In the genomic region with DNA sequence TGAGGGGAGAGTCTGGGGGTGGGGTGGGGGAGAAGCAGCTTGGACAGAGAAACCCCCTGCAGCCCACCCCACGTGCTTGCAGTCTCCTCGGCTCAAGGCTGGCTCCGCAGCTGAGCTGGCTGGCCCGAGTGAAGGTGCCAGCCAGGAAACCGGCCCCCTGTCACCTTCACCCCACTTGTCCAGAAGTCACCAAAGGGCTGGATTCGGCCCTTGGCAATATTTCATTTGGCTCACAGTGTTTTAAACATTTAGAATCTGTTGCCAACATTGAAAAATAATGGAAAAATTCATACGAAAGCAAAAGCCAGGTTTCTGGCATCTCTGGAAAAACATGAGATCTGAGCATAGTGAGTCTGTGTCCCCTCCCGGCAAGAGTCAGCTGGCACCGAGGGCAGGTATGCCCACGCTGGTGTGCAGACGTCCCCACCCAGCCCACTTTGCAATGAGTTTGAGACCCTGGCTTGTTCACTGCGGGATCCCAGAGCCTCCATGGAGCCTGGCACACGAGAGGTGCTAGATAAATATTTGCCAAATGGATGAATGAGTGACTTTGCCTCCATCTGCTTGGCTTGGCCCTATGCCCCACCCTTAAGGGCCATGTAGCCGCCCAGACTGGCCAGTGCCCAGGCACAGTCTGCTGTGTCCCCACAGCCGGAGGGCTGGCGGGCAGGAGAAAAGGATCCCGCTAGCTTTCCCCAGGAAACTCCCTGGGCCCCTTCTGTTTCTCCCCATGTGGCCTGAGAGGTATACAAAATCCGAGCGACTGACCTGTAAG, we compare ENCODE assay signal across 19 cellular contexts. TPM values are rescaled to one million over a fixed set of nuclear protein-coding genes. Genes with fewer than 3 reads are reported as not detected.
DNase-seq lines count a peak whose midpoint lies in the region; TF ChIP-seq lines count a peak whose summit lies in the region.
"Had no signal": no experiment of that assay in that cellular context is flagged by ENCODE, and none has a peak within 500 bp of the region (broad histone marks: within the 10 kb centered on the region; RNA-seq: fewer than 3 reads in every experiment).

No MANE protein-coding gene starts in this region.

- peak; percentile 44 for DNase-seq in COR-L47 (lab: John Stamatoyannopoulos, UW)
- DNase-seq in NCI-H2196 treated with DMSO at 0.1 percent for 48 hours (lab: John Stamatoyannopoulos, UW; ENCODE audit: unreplicated experiment), result peak; percentile 44
- DNase-seq in cerebellar cortex (ENCODE audit: low spot score), result peak; percentile 91
- DNase-seq in neural crest cell (ENCODE audit: low read depth, low spot score), result no peak
- DNase-seq in NCI-H748 treated with DMSO at 0.1 percent for 48 hours (lab: John Stamatoyannopoulos, UW), result no peak
- no peak for DNase-seq in activated naive CD8-positive, alpha-beta T cell treated with anti-CD3 and anti-CD28 coated beads for 36 hours
- DNase-seq in suprapubic skin (ENCODE audit: low spot score in 2 of 2), result no peak
- no peak for DNase-seq in 8988T
- DNase-seq: activated CD4-positive, alpha-beta T cell treated with anti-CD3 and anti-CD28 coated beads for 36 hours; activated gamma-delta T cell treated with Interleukin-2 at 50 U/mL for 16 hours; naive thymus-derived CD8-positive, alpha-beta T cell; NCI-H146; NCI-H524 treated with DMSO at 0.1 percent for 48 hours; SK-N-SH had no signal

- H3K36me3 ChIP-seq in suprapubic skin, result no peaks in the 10 kb centered on the region
- H3K36me3 ChIP-seq: gastroesophageal sphincter had no signal

- H3K36me3 Mint-ChIP-seq in neural crest cell (ENCODE audit: low read depth), result peaks cover 13% of the 10 kb centered on the region
- no peaks in the 10 kb centered on the region for H3K36me3 Mint-ChIP-seq in activated naive CD8-positive, alpha-beta T cell treated with anti-CD3 and anti-CD28 coated beads for 36 hours
- H3K36me3 Mint-ChIP-seq: naive thymus-derived CD8-positive, alpha-beta T cell; stimulated activated memory B cell treated with anti-CD40 and anti-IgM and Interleukin-4, amounts not matched to agents 10 μg/mL and 1 μg/mL and 100 μg/mL, for 72 hours had no signal

- no peaks in the 10 kb centered on the region for H3K9me3 Mint-ChIP-seq in neural crest cell
- H3K9me3 Mint-ChIP-seq in activated naive CD8-positive, alpha-beta T cell treated with anti-CD3 and anti-CD28 coated beads for 36 hours, result no peaks in the 10 kb centered on the region
- H3K9me3 Mint-ChIP-seq: naive thymus-derived CD8-positive, alpha-beta T cell; stimulated activated memory B cell treated with anti-CD40 and anti-IgM and Interleukin-4, amounts not matched to agents 10 μg/mL and 1 μg/mL and 100 μg/mL, for 72 hours had no signal

- TF ChIP-seq POLR2A in suprapubic skin (IDR thresholded peaks at IDR 0.05), result no peak

- no peak overlapping the region for H3K27ac Mint-ChIP-seq in neural crest cell (ENCODE audit: unreplicated experiment)
- no peak overlapping the region for H3K27ac Mint-ChIP-seq in activated naive CD8-positive, alpha-beta T cell treated with anti-CD3 and anti-CD28 coated beads for 36 hours
- H3K27ac Mint-ChIP-seq: activated CD4-positive, alpha-beta T cell treated with anti-CD3 and anti-CD28 coated beads for 36 hours; naive thymus-derived CD8-positive, alpha-beta T cell; stimulated activated memory B cell treated with anti-CD40 and anti-IgM and Interleukin-4, amounts not matched to agents 10 μg/mL and 1 μg/mL and 100 μg/mL, for 72 hours had no signal

- 76% methylated on average over 19 of the region's 19 CpGs for WGBS in suprapubic skin

- H3K4me3 Mint-ChIP-seq in neural crest cell, result peak overlapping the region; percentile 54
- H3K4me3 Mint-ChIP-seq in activated naive CD8-positive, alpha-beta T cell treated with anti-CD3 and anti-CD28 coated beads for 36 hours, result no peak overlapping the region
- H3K4me3 Mint-ChIP-seq: activated CD4-positive, alpha-beta T cell treated with anti-CD3 and anti-CD28 coated beads for 36 hours; naive thymus-derived CD8-positive, alpha-beta T cell; stimulated activated memory B cell treated with anti-CD40 and anti-IgM and Interleukin-4, amounts not matched to agents 10 μg/mL and 1 μg/mL and 100 μg/mL, for 72 hours had no signal

- no peak for TF ChIP-seq CTCF in neural crest cell (conservative IDR thresholded peaks at IDR 0.05)
- TF ChIP-seq CTCF in suprapubic skin (IDR thresholded peaks at IDR 0.05), result no peak

- no peak overlapping the region for H3K27ac ChIP-seq in suprapubic skin
- H3K27ac ChIP-seq: epithelial cell of prostate, gastroesophageal sphincter had no signal

- H3K9me3 ChIP-seq in suprapubic skin, result no peaks in the 10 kb centered on the region
- H3K9me3 ChIP-seq: gastroesophageal sphincter, SK-N-SH had no signal

- no peak for TF ChIP-seq EP300 in suprapubic skin (IDR thresholded peaks at IDR 0.05)

- no peak overlapping the region for H3K4me3 ChIP-seq in suprapubic skin

- no peaks in the 10 kb centered on the region for H3K4me1 ChIP-seq in suprapubic skin

- peaks cover 3% of the 10 kb centered on the region for H3K27me3 Mint-ChIP-seq in neural crest cell (ENCODE audit: low read depth)
- peaks cover 8% of the 10 kb centered on the region for H3K27me3 Mint-ChIP-seq in activated naive CD8-positive, alpha-beta T cell treated with anti-CD3 and anti-CD28 coated beads for 36 hours

- no peaks in the 10 kb centered on the region for H3K4me1 Mint-ChIP-seq in neural crest cell
- H3K4me1 Mint-ChIP-seq in activated naive CD8-positive, alpha-beta T cell treated with anti-CD3 and anti-CD28 coated beads for 36 hours, result no peaks in the 10 kb centered on the region
- H3K4me1 Mint-ChIP-seq: activated CD4-positive, alpha-beta T cell treated with anti-CD3 and anti-CD28 coated beads for 36 hours; naive thymus-derived CD8-positive, alpha-beta T cell; stimulated activated memory B cell treated with anti-CD40 and anti-IgM and Interleukin-4, amounts not matched to agents 10 μg/mL and 1 μg/mL and 100 μg/mL, for 72 hours had no signal

- H3K27me3 ChIP-seq in suprapubic skin, result peaks cover 7% of the 10 kb centered on the region
- H3K27me3 ChIP-seq: gastroesophageal sphincter had no signal

RNA-seq across cellular contexts. Expression of gene MSI1, which starts 18.2 kb away (rescaled TPM):
- total RNA-seq in neural crest cell (224 and 229 TPM in 2 replicates), suprapubic skin (under 1 TPM; 0.40 to 0.86 (median 0.61) TPM)
- total RNA-seq in activated naive CD8-positive, alpha-beta T cell treated with anti-CD3 and anti-CD28 coated beads for 36 hours, result 1 to 10 TPM in 1 of 2 experiments, under 1 TPM in 1; 0.60 to 1.7 TPM
- total RNA-seq: naive thymus-derived CD8-positive, alpha-beta T cell; pulmonary artery endothelial cell had no signal

RNA-seq across cellular contexts. Expression of gene PLA2G1B, which starts 23.2 kb away (rescaled TPM):
- total RNA-seq in neural crest cell (not detected in 2 replicates), suprapubic skin (not detected)
- not detected for total RNA-seq in activated naive CD8-positive, alpha-beta T cell treated with anti-CD3 and anti-CD28 coated beads for 36 hours
- total RNA-seq: gastroesophageal sphincter; lower leg skin; naive thymus-derived CD8-positive, alpha-beta T cell; pulmonary artery endothelial cell had no signal

RNA-seq across cellular contexts. Expression of gene SIRT4, which starts 48.6 kb away (rescaled TPM):
- 1.7 TPM in 2 replicates for total RNA-seq in neural crest cell
- 1 to 10 TPM; 1.9 to 2.1 TPM for total RNA-seq in activated naive CD8-positive, alpha-beta T cell treated with anti-CD3 and anti-CD28 coated beads for 36 hours
- total RNA-seq in suprapubic skin, result 1 to 10 TPM; 1.8 to 4.4 (median 3.6) TPM

RNA-seq across cellular contexts. Expression of gene RNU4-1, which starts 57.7 kb away (rescaled TPM):
- total RNA-seq in neural crest cell (4,497 and 4,941 TPM in 2 replicates), suprapubic skin (not detected)
- total RNA-seq in activated naive CD8-positive, alpha-beta T cell treated with anti-CD3 and anti-CD28 coated beads for 36 hours, result 100 to 1,000 TPM; 768 to 829 TPM

RNA-seq across cellular contexts. Expression of gene RNU4-2, which starts 59.1 kb away (rescaled TPM):
- 5,010 and 5,494 TPM in 2 replicates for total RNA-seq in neural crest cell
- total RNA-seq in activated naive CD8-positive, alpha-beta T cell treated with anti-CD3 and anti-CD28 coated beads for 36 hours, result 1,000 to 10,000 TPM; 1,075 to 1,133 TPM
- under 1 TPM; under 0.01 TPM for total RNA-seq in suprapubic skin

Comparison
In these comparisons a context has a peak if more than half of its experiments do, and no peak if none do; other contexts are left out.
1. DNase-seq: peak in COR-L47 (single experiment), NCI-H2196 treated with DMSO at 0.1 percent for 48 hours (single experiment) and cerebellar cortex (single experiment); none in neural crest cell (single experiment), NCI-H748 treated with DMSO at 0.1 percent for 48 hours (single experiment), activated naive CD8-positive, alpha-beta T cell treated with anti-CD3 and anti-CD28 coated beads for 36 hours (single experiment), suprapubic skin (0 of 2) and 8988T (single experiment).
2. RNA of gene MSI1, which starts 18.2 kb away (total RNA-seq): 224 to 229 TPM in neural crest cell; 0.60 to 1.7 TPM in activated naive CD8-positive, alpha-beta T cell treated with anti-CD3 and anti-CD28 coated beads for 36 hours and 0.40 to 0.86 TPM in suprapubic skin; every median in the first group is over 10 times any median in the second.